Comparison of ENCODE assay signal across 29 cellular contexts in genomic region chr1:186835448-186835847, GRCh38. TPM values are rescaled to one million over a fixed set of nuclear protein-coding genes. Genes with fewer than 3 reads are reported as not detected.
"Had no signal": no experiment of that assay in that cellular context is flagged by ENCODE, and none has a peak within 500 bp of the region (broad histone marks: within the 10 kb centered on the region; RNA-seq: fewer than 3 reads in every experiment).

No MANE protein-coding gene starts in this region.

- H3K4me3 ChIP-seq: neural progenitor cell, ovary, psoas muscle, skin epidermis, smooth muscle cell, spleen, suprapubic skin, testis, tibial artery, transverse colon, upper lobe of right lung, uterus had no signal

- H3K4me1 ChIP-seq: neural progenitor cell, psoas muscle, testis, tibial artery, uterus had no signal

- ATAC-seq: natural killer cell; psoas muscle; right cardiac atrium; sciatic nerve; stimulated activated memory B cell treated with anti-CD40 and anti-IgM and Interleukin-4, amounts not matched to agents 10 μg/mL and 1 μg/mL and 100 μg/mL, for 72 hours; stimulated activated naive CD8-positive, alpha-beta T cell treated with anti-CD3 and anti-CD28 coated beads, Interleukin-15, amount 100 ng/mL, for 72 hours; stimulated activated naive CD8-positive, alpha-beta T cell treated with anti-CD3 and anti-CD28 coated beads, Interleukin-15, Interleukin-2, amounts not matched to agents 100 U/mL and 50 U/mL, for 24 hours; upper lobe of right lung had no signal

- H3K9ac ChIP-seq: neural progenitor cell, parathyroid adenoma had no signal

- DNase-seq: natural killer cell; occipital lobe; ovary; posterior cingulate gyrus; psoas muscle; right cardiac atrium; spleen; stimulated activated CD4-positive, alpha-beta T cell treated with anti-CD3 and anti-CD28 coated beads, Interleukin-12 subunit alpha, Interleukin-12 subunit beta, amount 100 ng/mL, for 4 hours; stimulated activated CD4-positive, alpha-beta T cell treated with anti-CD3 and anti-CD28 coated beads, Interleukin-1b, Interleukin-23, amount 100 ng/mL, for 48 hours; stimulated activated CD4-positive, alpha-beta T cell treated with anti-CD3 and anti-CD28 coated beads, Interleukin-4, amount 100 ng/mL, for 1 hour; stimulated activated CD4-positive, alpha-beta T cell treated with anti-CD3 and anti-CD28 coated beads, Interleukin-4, amount 100 ng/mL, for 4 hours; stimulated activated CD8-positive, alpha-beta memory T cell treated with anti-CD3 and anti-CD28 coated beads, Interleukin-4, amount 100 ng/mL, for 48 hours; stimulated activated naive CD4-positive, alpha-beta T cell; stimulated activated naive CD8-positive, alpha-beta T cell treated with anti-CD3 and anti-CD28 coated beads, Interleukin-15, amount 100 ng/mL, for 72 hours; stimulated activated naive CD8-positive, alpha-beta T cell treated with anti-CD3 and anti-CD28 coated beads, Interleukin-15, Interleukin-2, amounts not matched to agents 100 U/mL and 50 U/mL, for 24 hours; substantia nigra; testis; tibial artery; transverse colon; upper lobe of right lung; uterus had no signal

- H2AFZ ChIP-seq: neural progenitor cell, parathyroid adenoma had no signal

- H3K36me3 ChIP-seq: neural progenitor cell, ovary, spleen, suprapubic skin, tibial artery, transverse colon, upper lobe of right lung, uterus had no signal

- H3K9me3 ChIP-seq: ovary, psoas muscle, spleen, suprapubic skin, testis, tibial artery, transverse colon, upper lobe of right lung, uterus had no signal

- H3K27me3 ChIP-seq: neural progenitor cell, ovary, suprapubic skin, testis, tibial artery, transverse colon, upper lobe of right lung, uterus had no signal

- H3K4me2 ChIP-seq: neural progenitor cell, smooth muscle cell had no signal

- H3K27ac ChIP-seq: neural progenitor cell, ovary, parathyroid adenoma, psoas muscle, skin epidermis, spleen, suprapubic skin, testis, tibial artery, transverse colon, upper lobe of right lung, uterus had no signal

RNA-seq across cellular contexts. Expression of gene PLA2G4A, which starts 6.7 kb away (rescaled TPM):
- polyA plus RNA-seq: neural cell had no signal
